14 cellular contexts compared by ENCODE assay signal in the genomic region with DNA sequence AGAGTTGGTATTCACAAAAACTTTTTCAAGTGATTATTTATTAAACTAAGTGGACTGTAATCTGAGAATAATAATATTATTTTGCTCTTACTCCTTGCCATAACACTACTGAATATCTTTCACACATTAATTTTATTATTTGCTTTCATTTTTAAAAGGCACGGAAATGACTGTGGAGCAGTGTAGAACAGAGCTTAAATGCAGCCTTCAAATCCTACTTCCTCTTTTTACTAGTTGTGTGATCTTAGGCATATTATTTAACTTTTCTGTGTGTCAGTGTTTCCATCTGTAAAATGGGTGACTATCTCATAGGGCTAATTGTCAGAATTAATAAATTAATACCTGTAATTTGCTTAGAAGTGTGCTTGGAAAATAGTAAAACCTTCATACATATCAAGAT. TPM values are rescaled to one million over a fixed set of nuclear protein-coding genes. Genes with fewer than 3 reads are reported as not detected.
DNase-seq lines count a peak whose midpoint lies in the region; ATAC-seq, FAIRE-seq and TF ChIP-seq lines count a peak whose summit lies in the region.
"Had no signal": no experiment of that assay in that cellular context is flagged by ENCODE, and none has a peak within 500 bp of the region (broad histone marks: within the 10 kb centered on the region; RNA-seq: fewer than 3 reads in every experiment).

No MANE protein-coding gene starts in this region.

- H3K27ac ChIP-seq in gastrocnemius medialis: no peak overlapping the region
- H3K27ac ChIP-seq in smooth muscle cell (ENCODE audit: low read depth): no peak overlapping the region
- H3K27ac ChIP-seq: vagina had no signal

- H3K4me3 ChIP-seq in GM06990 (replicated peaks; ENCODE audit: low read depth, low read length): no peak overlapping the region
- H3K4me3 ChIP-seq in gastrocnemius medialis: no peak overlapping the region
- no peak overlapping the region for H3K4me3 ChIP-seq in smooth muscle cell
- H3K4me3 ChIP-seq: vagina had no signal

- H3K9ac ChIP-seq in smooth muscle cell (ENCODE audit: low read depth): no peak overlapping the region

- H3K4me1 ChIP-seq in gastrocnemius medialis: no peaks in the 10 kb centered on the region
- H3K4me1 ChIP-seq in smooth muscle cell (ENCODE audit: low read depth): no peaks in the 10 kb centered on the region
- H3K4me1 ChIP-seq: vagina had no signal

- 100% methylated on average over 1 of the region's 1 CpG for WGBS in smooth muscle cell (ENCODE audit: low lambda C conversion rate)

- H4K20me1 ChIP-seq in smooth muscle cell (ENCODE audit: low read depth): no peaks in the 10 kb centered on the region

- no peaks in the 10 kb centered on the region for H3K27me3 ChIP-seq in GM06990 (replicated peaks; ENCODE audit: control insufficient read depth, insufficient read depth, low read length)
- no peaks in the 10 kb centered on the region for H3K27me3 ChIP-seq in gastrocnemius medialis
- no peaks in the 10 kb centered on the region for H3K27me3 ChIP-seq in smooth muscle cell (ENCODE audit: low read depth)
- H3K27me3 ChIP-seq: vagina had no signal

- in situ Hi-C loops in gastrocnemius medialis (cut with MboI; ENCODE audit: low sequenced_read_pairs in 4 of 4): no loop called here

- no peak overlapping the region for H3K4me2 ChIP-seq in smooth muscle cell

- no peak overlapping the region for H2AFZ ChIP-seq in smooth muscle cell (ENCODE audit: low read depth)

- no peak for FAIRE-seq in frontal cortex (lab: Jason Lieb, UNC)
- FAIRE-seq: HTR-8/SVneo had no signal

- no peak for TF ChIP-seq POLR2A in gastrocnemius medialis (IDR thresholded peaks at IDR 0.05)

- ATAC-seq in GM18873 (IDR thresholded peaks at IDR 0.05; ENCODE audit: low FRiP score, unreplicated experiment): peak; percentile 75
- peak; percentile 61 for ATAC-seq in HG02798 (IDR thresholded peaks at IDR 0.05; ENCODE audit: poor library complexity, unreplicated experiment)
- ATAC-seq in HG03558 (IDR thresholded peaks at IDR 0.05; ENCODE audit: extremely low read depth, unreplicated experiment): peak; percentile 76
- ATAC-seq in gastrocnemius medialis: no peak
- ATAC-seq: activated T-cell treated with anti-CD3 and anti-CD28 coated beads, Interleukin-2, amount 50 U/mL, for 72 hours had no signal

- no peaks in the 10 kb centered on the region for H3F3A ChIP-seq in smooth muscle cell (ENCODE audit: low read depth)

- H3K9me3 ChIP-seq in gastrocnemius medialis (no peaks in the 10 kb centered on the region), smooth muscle cell (replicated peaks; ENCODE audit: low read depth) (no peaks in the 10 kb centered on the region)
- H3K9me3 ChIP-seq: vagina had no signal

- intact Hi-C loops in gastrocnemius medialis (cut with DNase I; ENCODE audit: low total_unique reads): no loop called here

- DNase-seq in GM06990 (ENCODE audit: extremely low read depth, insufficient read length) (peak; percentile 14), gastrocnemius medialis (no peak), cerebellar nuclear complex (lab: John Stamatoyannopoulos, UW) (no peak), smooth muscle cell (lab: John Stamatoyannopoulos, UW; ENCODE audit: unreplicated experiment) (no peak), frontal cortex (ENCODE audit: low spot score in 2 of 2) (no peak)
- DNase-seq: activated CD4-positive, alpha-beta T cell treated with anti-CD3 and anti-CD28 coated beads for 1 hour; activated T-cell treated with anti-CD3 and anti-CD28 coated beads, Interleukin-2, amount 50 U/mL, for 72 hours; NCI-H1417; NCI-H526 treated with DMSO at 0.1 percent for 48 hours had no signal

- no peaks in the 10 kb centered on the region for H3K36me3 ChIP-seq in GM06990 (ENCODE audit: control insufficient read depth, insufficient read depth, low read length)
- H3K36me3 ChIP-seq in gastrocnemius medialis: no peaks in the 10 kb centered on the region
- H3K36me3 ChIP-seq in smooth muscle cell (ENCODE audit: low read depth): no peaks in the 10 kb centered on the region
- H3K36me3 ChIP-seq: vagina had no signal

- TF ChIP-seq CTCF in GM06990 (IDR thresholded peaks at IDR 0.05; ENCODE audit: insufficient read depth, low read length, poor library complexity, severe bottlenecking): no peak
- no peak for TF ChIP-seq CTCF in gastrocnemius medialis (IDR thresholded peaks at IDR 0.05 in 4 of 5, conservative IDR thresholded peaks at IDR 0.05 in 1 of 5)
- no peak for TF ChIP-seq CTCF in smooth muscle cell (IDR thresholded peaks at IDR 0.05; ENCODE audit: borderline replicate concordance, insufficient read depth, poor library complexity, severe bottlenecking)

- H3K79me2 ChIP-seq in smooth muscle cell (ENCODE audit: low read depth): no peaks in the 10 kb centered on the region

RNA-seq across cellular contexts. Expression of a gene that starts 55.5 kb away (rescaled TPM):
- total RNA-seq in gastrocnemius medialis (1 to 10 TPM; 1.3 to 3.8 (median 2.4) TPM), smooth muscle cell (5.3 and 6.3 TPM in 2 replicates), frontal cortex (187 TPM)
- 1.1 and 1.3 TPM in 2 replicates for polyA plus RNA-seq in smooth muscle cell

Comparison
In these comparisons a context has a peak if more than half of its experiments do, and no peak if none do; other contexts are left out.
1. ATAC-seq: peak in GM18873 (single experiment), HG02798 (single experiment) and HG03558 (single experiment); none in gastrocnemius medialis (0 of 2).
2. RNA of a gene that starts 55.5 kb away (total RNA-seq): 187 TPM in frontal cortex (single experiment); 5.3 to 6.3 TPM in smooth muscle cell and 1.3 to 3.8 TPM in gastrocnemius medialis; every median in the first group is over 10 times any median in the second.